ENCODE assay signal across 8 cellular contexts in the genomic region with DNA sequence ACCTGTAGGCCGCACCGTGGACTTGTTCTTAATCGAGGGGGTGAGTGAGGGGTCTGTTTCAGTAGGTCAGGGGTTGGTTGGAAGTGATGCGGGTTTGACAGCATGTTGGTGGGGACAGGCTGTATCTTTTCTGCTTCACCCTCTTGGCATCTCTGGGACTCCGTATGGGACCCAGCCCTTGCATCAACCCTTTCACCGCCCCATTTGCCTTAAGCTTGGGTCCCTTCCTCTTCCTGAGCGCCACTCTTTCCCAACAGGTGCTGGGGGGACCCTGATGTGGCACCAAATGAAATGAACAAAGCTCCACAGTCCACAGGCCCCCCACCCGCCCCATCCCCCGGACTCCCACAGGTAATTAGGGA. TPM values are rescaled to one million over a fixed set of nuclear protein-coding genes. Genes with fewer than 3 reads are reported as not detected.
DNase-seq lines count a peak whose midpoint lies in the region; ATAC-seq and TF ChIP-seq lines count a peak whose summit lies in the region.

No MANE protein-coding gene starts in this region.

- H3K27ac ChIP-seq in ectodermal cell (ENCODE audit: insufficient read depth, low read depth, low read length, poor library complexity, severe bottlenecking) (peak overlapping the region; percentile 70), neural progenitor cell (peak overlapping the region; percentile 72)

- no peak overlapping the region for H2AFZ ChIP-seq in neural progenitor cell (replicated peaks)

- H3K27me3 ChIP-seq in ectodermal cell (ENCODE audit: control insufficient read depth, insufficient read depth, low read length, poor library complexity, severe bottlenecking) (no peaks in the 10 kb centered on the region), neural progenitor cell (no peaks in the 10 kb centered on the region)

- peaks cover 42% of the 10 kb centered on the region for H3K4me1 Mint-ChIP-seq in activated naive CD4-positive, alpha-beta T cell treated with anti-CD3 and anti-CD28 coated beads, Interleukin-2, amount 10 ng/mL, durations not matched to agents 7 days and 5 days
- peaks cover 23% of the 10 kb centered on the region for H3K4me1 Mint-ChIP-seq in neural progenitor cell

- peak overlapping the region; percentile 85 for H3K4me3 Mint-ChIP-seq in activated naive CD4-positive, alpha-beta T cell treated with anti-CD3 and anti-CD28 coated beads, Interleukin-2, amount 10 ng/mL, durations not matched to agents 7 days and 5 days
- peak overlapping the region; percentile 90 for H3K4me3 Mint-ChIP-seq in neural progenitor cell

- peaks cover 10% of the 10 kb centered on the region for H3K36me3 ChIP-seq in ectodermal cell (ENCODE audit: control insufficient read depth, insufficient read depth, low read length)
- no peaks in the 10 kb centered on the region for H3K36me3 ChIP-seq in neural progenitor cell

- H3K79me2 ChIP-seq in neural progenitor cell (ENCODE audit: low read depth), result peaks cover 62% of the 10 kb centered on the region

- peaks cover 23% of the 10 kb centered on the region for H3F3A ChIP-seq in neural progenitor cell (ENCODE audit: low read depth)

- no peaks in the 10 kb centered on the region for H3K9me3 Mint-ChIP-seq in activated naive CD4-positive, alpha-beta T cell treated with anti-CD3 and anti-CD28 coated beads, Interleukin-2, amount 10 ng/mL, durations not matched to agents 7 days and 5 days
- no peaks in the 10 kb centered on the region for H3K9me3 Mint-ChIP-seq in neural progenitor cell

- 1 to 10% methylated on average over 7 to 9 of the region's 9 CpGs for WGBS in ectodermal cell, 2 experiments

- H4K20me1 ChIP-seq in neural progenitor cell (ENCODE audit: low read depth), result peaks cover 56% of the 10 kb centered on the region

- ATAC-seq in GM19324 (IDR thresholded peaks at IDR 0.05; ENCODE audit: low FRiP score, unreplicated experiment), result no peak

- no peak for TF ChIP-seq CTCF in neural progenitor cell (IDR thresholded peaks at IDR 0.05)

- peak overlapping the region; percentile 96 for H3K4me2 ChIP-seq in neural progenitor cell

- H3K4me3 ChIP-seq in ectodermal cell (ENCODE audit: insufficient read depth, low read depth, low read length) (peak overlapping the region; percentile 91), neural progenitor cell (peak overlapping the region; percentile 83)

- no peaks in the 10 kb centered on the region for H3K4me1 ChIP-seq in ectodermal cell (ENCODE audit: control insufficient read depth, insufficient read depth, low read length)
- peaks cover 13% of the 10 kb centered on the region for H3K4me1 ChIP-seq in neural progenitor cell

- peak overlapping the region; percentile 94 for H3K27ac Mint-ChIP-seq in activated naive CD4-positive, alpha-beta T cell treated with anti-CD3 and anti-CD28 coated beads, Interleukin-2, amount 10 ng/mL, durations not matched to agents 7 days and 5 days
- no peak overlapping the region for H3K27ac Mint-ChIP-seq in neural progenitor cell

- peak overlapping the region; percentile 92 for H3K9ac ChIP-seq in neural progenitor cell

- H3K36me3 Mint-ChIP-seq in activated naive CD4-positive, alpha-beta T cell treated with anti-CD3 and anti-CD28 coated beads, Interleukin-2, amount 10 ng/mL, durations not matched to agents 7 days and 5 days, result peaks cover 31% of the 10 kb centered on the region
- H3K36me3 Mint-ChIP-seq in neural progenitor cell, result peaks cover 22% of the 10 kb centered on the region

- H3K27me3 Mint-ChIP-seq in activated naive CD4-positive, alpha-beta T cell treated with anti-CD3 and anti-CD28 coated beads, Interleukin-2, amount 10 ng/mL, durations not matched to agents 7 days and 5 days, result no peaks in the 10 kb centered on the region
- H3K27me3 Mint-ChIP-seq in neural progenitor cell (ENCODE audit: insufficient read depth, low read depth), result peaks cover 8% of the 10 kb centered on the region

- H3K9me3 ChIP-seq in ectodermal cell (ENCODE audit: control insufficient read depth, low read length), result no peaks in the 10 kb centered on the region
- no peaks in the 10 kb centered on the region for H3K9me3 ChIP-seq in neural progenitor cell (ENCODE audit: low read depth)

- CTCF ChIA-PET in activated naive CD4-positive, alpha-beta T cell treated with anti-CD3 and anti-CD28 coated beads, Interleukin-2, amount 10 ng/mL, durations not matched to agents 7 days and 5 days (lab: Charles Lee), result no interaction called here

- no peak for DNase-seq in activated naive CD4-positive, alpha-beta T cell treated with anti-CD3 and anti-CD28 coated beads, Interleukin-2, amount 10 ng/mL, durations not matched to agents 7 days and 5 days
- DNase-seq in activated naive CD4-positive, alpha-beta T cell (lab: John Stamatoyannopoulos, UW), result no peak
- DNase-seq in NOMO-1 (lab: John Stamatoyannopoulos, UW; ENCODE audit: unreplicated experiment in 2 of 2) (peak; percentile 28 to 32), neural progenitor cell (ENCODE audit: low spot score) (no peak), medulla oblongata (ENCODE audit: extremely low spot score) (no peak), 8988T (no peak)

RNA-seq across cellular contexts. Expression of a gene that starts 1.1 kb away (rescaled TPM):
- polyA plus RNA-seq in ectodermal cell (2013, experiment 1 of 4), result 307 TPM
- 324 TPM for polyA plus RNA-seq in ectodermal cell (2013, experiment 2 of 4)
- polyA plus RNA-seq in ectodermal cell (2013, experiment 3 of 4), result 196 TPM
- polyA plus RNA-seq in ectodermal cell (2013, experiment 4 of 4), result 215 TPM
- 137 and 207 TPM in 2 replicates for total RNA-seq in neural progenitor cell (ENCODE audit: low replicate concordance)

RNA-seq across cellular contexts. Expression of a gene that starts 16.4 kb away (rescaled TPM):
- polyA plus RNA-seq in ectodermal cell (2013, experiment 1 of 4), result 377 TPM
- 343 TPM for polyA plus RNA-seq in ectodermal cell (2013, experiment 2 of 4)
- 293 TPM for polyA plus RNA-seq in ectodermal cell (2013, experiment 3 of 4)
- polyA plus RNA-seq in ectodermal cell (2013, experiment 4 of 4), result 299 TPM
- 234 and 476 TPM in 2 replicates for total RNA-seq in neural progenitor cell (ENCODE audit: low replicate concordance)

RNA-seq across cellular contexts. Expression of a gene that starts 21.9 kb away (rescaled TPM):
- polyA plus RNA-seq in ectodermal cell (2013, experiment 1 of 4), result 25.5 TPM
- polyA plus RNA-seq in ectodermal cell (2013, experiment 2 of 4), result 24.2 TPM
- polyA plus RNA-seq in ectodermal cell (2013, experiment 3 of 4), result 20.9 TPM
- polyA plus RNA-seq in ectodermal cell (2013, experiment 4 of 4), result 21.4 TPM
- total RNA-seq in neural progenitor cell (ENCODE audit: low replicate concordance), result 17.2 and 37.7 TPM in 2 replicates

RNA-seq across cellular contexts. Expression of a gene that starts 39.7 kb away (rescaled TPM):
- not detected for polyA plus RNA-seq in ectodermal cell (2013, experiment 1 of 4)
- 0.12 TPM for polyA plus RNA-seq in ectodermal cell (2013, experiment 2 of 4)
- polyA plus RNA-seq in ectodermal cell (2013, experiment 3 of 4), result 0.32 TPM
- not detected for polyA plus RNA-seq in ectodermal cell (2013, experiment 4 of 4)
- 0.15 TPM in 1 of 2 replicates, not detected in the other for total RNA-seq in neural progenitor cell (ENCODE audit: low replicate concordance)

RNA-seq across cellular contexts. Expression of a gene that starts 45.9 kb away (rescaled TPM):
- polyA plus RNA-seq in ectodermal cell (2013, experiment 1 of 4), result 45.1 TPM
- 48.2 TPM for polyA plus RNA-seq in ectodermal cell (2013, experiment 2 of 4)
- 40.2 TPM for polyA plus RNA-seq in ectodermal cell (2013, experiment 3 of 4)
- 44.0 TPM for polyA plus RNA-seq in ectodermal cell (2013, experiment 4 of 4)
- 16.5 and 38.2 TPM in 2 replicates for total RNA-seq in neural progenitor cell (ENCODE audit: low replicate concordance)

Comparison
In these comparisons a context has a peak if more than half of its experiments do, and no peak if none do; other contexts are left out.
1. DNase-seq: peak in NOMO-1 (2 of 2); none in activated naive CD4-positive, alpha-beta T cell treated with anti-CD3 and anti-CD28 coated beads, Interleukin-2, amount 10 ng/mL, durations not matched to agents 7 days and 5 days (single experiment), activated naive CD4-positive, alpha-beta T cell (0 of 4), neural progenitor cell (single experiment), medulla oblongata (single experiment) and 8988T (single experiment).